Comparison of ENCODE assay signal across 8 cellular contexts in the genomic region with DNA sequence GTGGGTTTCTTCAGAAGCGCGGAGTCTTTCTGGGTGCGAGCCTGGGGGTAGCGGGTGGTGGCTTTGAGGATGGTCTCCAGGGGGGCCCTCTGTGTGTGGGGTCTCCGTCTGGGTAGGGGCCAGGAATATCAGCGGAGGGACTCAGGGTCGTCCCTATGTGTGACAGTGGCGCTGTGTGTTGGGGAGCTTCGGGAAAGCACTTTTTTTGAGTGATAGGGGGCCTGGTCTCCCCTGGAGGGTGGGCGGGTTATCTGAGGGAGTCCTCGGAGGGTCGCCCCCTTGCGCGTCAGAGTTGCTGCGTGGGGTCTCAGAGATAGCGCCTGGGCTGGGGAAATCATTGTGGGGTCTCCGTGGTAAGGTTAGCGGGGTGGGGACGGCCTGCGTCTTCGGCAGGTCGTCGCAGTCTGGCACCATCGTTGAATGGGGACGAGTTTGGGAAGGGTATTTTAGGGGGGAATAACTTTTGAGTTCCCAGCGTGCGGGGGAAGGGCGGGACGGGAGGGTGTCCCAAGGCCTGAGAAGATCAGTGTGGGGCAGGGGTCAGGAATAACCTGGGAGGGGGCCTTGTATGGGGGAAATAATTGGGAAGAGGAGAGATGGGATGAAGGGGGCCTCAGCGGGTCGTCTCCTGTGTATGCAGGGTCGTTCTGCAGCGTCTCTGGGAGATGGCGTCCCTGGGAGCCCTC. TPM values are rescaled to one million over a fixed set of nuclear protein-coding genes. Genes with fewer than 3 reads are reported as not detected.
DNase-seq lines count a peak whose midpoint lies in the region; ATAC-seq, FAIRE-seq and TF ChIP-seq lines count a peak whose summit lies in the region.

No MANE protein-coding gene starts in this region.

- H3K27ac ChIP-seq in HUES6 (ENCODE audit: low read depth, low read length): peak overlapping the region; percentile 96

- FAIRE-seq in D721Med (lab: Jason Lieb, UNC): no peak

- H3K27ac Mint-ChIP-seq in activated T-cell treated with anti-CD3 and anti-CD28 coated beads, Interleukin-2, amount 50 U/mL, for 72 hours: peak overlapping the region; percentile 93
- H3K27ac Mint-ChIP-seq in glutamatergic neuron (ENCODE audit: unreplicated experiment): peak overlapping the region; percentile 92

- peaks cover 13 to 19% of the 10 kb centered on the region in 2 donors for H3K36me3 Mint-ChIP-seq in activated T-cell treated with anti-CD3 and anti-CD28 coated beads, Interleukin-2, amount 50 U/mL, for 72 hours (ENCODE audit: insufficient read depth in 2 of 2)
- no peaks in the 10 kb centered on the region for H3K36me3 Mint-ChIP-seq in glutamatergic neuron (ENCODE audit: unreplicated experiment)

- ATAC-seq in activated T-cell treated with anti-CD3 and anti-CD28 coated beads, Interleukin-2, amount 50 U/mL, for 72 hours (replicated peaks in 1 of 2): peak in 1 of 2 donors; percentile 0
- no peak for ATAC-seq in GM18861 (IDR thresholded peaks at IDR 0.05; ENCODE audit: unreplicated experiment)

- H3K4me3 ChIP-seq in AG09309 (ENCODE audit: control insufficient read depth, low read depth, low read length): peak overlapping the region; percentile 71
- peak overlapping the region; percentile 92 for H3K4me3 ChIP-seq in HUES6 (ENCODE audit: low read depth, low read length)

- peak overlapping the region; percentile 89 to 99 for H3K4me3 Mint-ChIP-seq in activated T-cell treated with anti-CD3 and anti-CD28 coated beads, Interleukin-2, amount 50 U/mL, for 72 hours
- peak overlapping the region; percentile 97 for H3K4me3 Mint-ChIP-seq in glutamatergic neuron (ENCODE audit: unreplicated experiment)

- peaks cover 13% of the 10 kb centered on the region for H3K36me3 ChIP-seq in HUES6 (ENCODE audit: control insufficient read depth, insufficient read depth, low read length)

- DNase-seq in AG09309 (ENCODE audit: low read depth) (no peak), glutamatergic neuron (no peak), retina (peak; percentile 59), SK-N-DZ (ENCODE audit: low spot score) (no peak), D721Med (ENCODE audit: insufficient read length, low spot score) (no peak)
- DNase-seq in activated T-cell treated with anti-CD3 and anti-CD28 coated beads, Interleukin-2, amount 50 U/mL, for 72 hours: peak in 1 of 2 donors; percentile 44

- no peaks in the 10 kb centered on the region for H3K9me3 ChIP-seq in HUES6 (ENCODE audit: control insufficient read depth, insufficient read depth, low read depth, low read length)

- H3K9ac ChIP-seq in HUES6 (ENCODE audit: low read length): peak overlapping the region; percentile 99

- TF ChIP-seq CTCF in AG09309 (IDR thresholded peaks at IDR 0.05; ENCODE audit: control insufficient read depth, insufficient read depth, low read depth, low read length, missing control alignments) (no peak), glutamatergic neuron (IDR thresholded peaks at IDR 0.05; ENCODE audit: partially characterized antibody, unreplicated experiment) (no peak), D721Med (IDR thresholded peaks at IDR 0.05; ENCODE audit: insufficient read depth, missing control alignments) (no peak)

- no peaks in the 10 kb centered on the region for H3K27me3 ChIP-seq in HUES6 (ENCODE audit: control insufficient read depth, insufficient read depth, low read length)

- H3K9me3 Mint-ChIP-seq in activated T-cell treated with anti-CD3 and anti-CD28 coated beads, Interleukin-2, amount 50 U/mL, for 72 hours: no peaks in the 10 kb centered on the region
- H3K9me3 Mint-ChIP-seq in glutamatergic neuron (ENCODE audit: unreplicated experiment): peaks cover 31% of the 10 kb centered on the region

- peaks cover under 1% of the 10 kb centered on the region for H3K4me1 ChIP-seq in HUES6 (ENCODE audit: control insufficient read depth, insufficient read depth, low read length)

- peaks cover 25% of the 10 kb centered on the region for H3K4me1 Mint-ChIP-seq in activated T-cell treated with anti-CD3 and anti-CD28 coated beads, Interleukin-2, amount 50 U/mL, for 72 hours (ENCODE audit: low read depth)
- peaks cover 4% of the 10 kb centered on the region for H3K4me1 Mint-ChIP-seq in glutamatergic neuron (ENCODE audit: low read depth, unreplicated experiment)

- H3K27me3 Mint-ChIP-seq in activated T-cell treated with anti-CD3 and anti-CD28 coated beads, Interleukin-2, amount 50 U/mL, for 72 hours (ENCODE audit: low read depth): no peaks in the 10 kb centered on the region
- peaks cover 30% of the 10 kb centered on the region for H3K27me3 Mint-ChIP-seq in glutamatergic neuron (ENCODE audit: unreplicated experiment)

RNA-seq across cellular contexts. Expression of a gene that starts 0.9 kb away (rescaled TPM):
- total RNA-seq in activated T-cell treated with anti-CD3 and anti-CD28 coated beads, Interleukin-2, amount 50 U/mL, for 72 hours: 100 to 1,000 TPM; 168 to 184 TPM
- total RNA-seq in glutamatergic neuron (ENCODE audit: unreplicated experiment): 109 TPM
- polyA plus RNA-seq in SK-N-DZ (2014; cell fraction: cytosol; rRNA removed): 22.6 and 22.7 TPM in 2 replicates
- 27.7 and 36.1 TPM in 2 replicates for polyA plus RNA-seq in SK-N-DZ (2014; cell fraction: nucleus; rRNA removed)

RNA-seq across cellular contexts. Expression of a gene that starts 0.9 kb away (rescaled TPM):
- 10 to 100 TPM; 73.9 to 89.9 TPM for total RNA-seq in activated T-cell treated with anti-CD3 and anti-CD28 coated beads, Interleukin-2, amount 50 U/mL, for 72 hours
- total RNA-seq in glutamatergic neuron (ENCODE audit: unreplicated experiment): 17.2 TPM
- polyA plus RNA-seq in SK-N-DZ (2014; cell fraction: cytosol; rRNA removed): 88.3 and 135 TPM in 2 replicates
- 230 and 272 TPM in 2 replicates for polyA plus RNA-seq in SK-N-DZ (2014; cell fraction: nucleus; rRNA removed)

RNA-seq across cellular contexts. Expression of a gene that starts 33.0 kb away (rescaled TPM):
- total RNA-seq in activated T-cell treated with anti-CD3 and anti-CD28 coated beads, Interleukin-2, amount 50 U/mL, for 72 hours: 10 to 100 TPM; 53.6 to 76.0 TPM
- 68.6 TPM for total RNA-seq in glutamatergic neuron (ENCODE audit: unreplicated experiment)
- polyA plus RNA-seq in SK-N-DZ (2014; cell fraction: cytosol; rRNA removed): 22.5 and 35.9 TPM in 2 replicates
- 20.5 and 25.4 TPM in 2 replicates for polyA plus RNA-seq in SK-N-DZ (2014; cell fraction: nucleus; rRNA removed)

RNA-seq across cellular contexts. Expression of a gene that starts 34.5 kb away (rescaled TPM):
- total RNA-seq in activated T-cell treated with anti-CD3 and anti-CD28 coated beads, Interleukin-2, amount 50 U/mL, for 72 hours: 10 to 100 TPM; 41.0 to 46.0 TPM
- 29.2 TPM for total RNA-seq in glutamatergic neuron (ENCODE audit: unreplicated experiment)
- polyA plus RNA-seq in SK-N-DZ (2014; cell fraction: cytosol; rRNA removed): 51.1 and 87.6 TPM in 2 replicates
- polyA plus RNA-seq in SK-N-DZ (2014; cell fraction: nucleus; rRNA removed): 354 and 363 TPM in 2 replicates

RNA-seq across cellular contexts. Expression of a gene that starts 48.4 kb away (rescaled TPM):
- total RNA-seq in activated T-cell treated with anti-CD3 and anti-CD28 coated beads, Interleukin-2, amount 50 U/mL, for 72 hours: 1 to 10 TPM; 4.8 to 6.3 TPM
- total RNA-seq in glutamatergic neuron (ENCODE audit: unreplicated experiment): 1.3 TPM
- polyA plus RNA-seq in SK-N-DZ (2014; cell fraction: cytosol; rRNA removed): 9.6 and 14.0 TPM in 2 replicates
- 12.2 and 12.8 TPM in 2 replicates for polyA plus RNA-seq in SK-N-DZ (2014; cell fraction: nucleus; rRNA removed)
